Comparison of ENCODE assay signal across 2 cellular contexts in the genomic region with DNA sequence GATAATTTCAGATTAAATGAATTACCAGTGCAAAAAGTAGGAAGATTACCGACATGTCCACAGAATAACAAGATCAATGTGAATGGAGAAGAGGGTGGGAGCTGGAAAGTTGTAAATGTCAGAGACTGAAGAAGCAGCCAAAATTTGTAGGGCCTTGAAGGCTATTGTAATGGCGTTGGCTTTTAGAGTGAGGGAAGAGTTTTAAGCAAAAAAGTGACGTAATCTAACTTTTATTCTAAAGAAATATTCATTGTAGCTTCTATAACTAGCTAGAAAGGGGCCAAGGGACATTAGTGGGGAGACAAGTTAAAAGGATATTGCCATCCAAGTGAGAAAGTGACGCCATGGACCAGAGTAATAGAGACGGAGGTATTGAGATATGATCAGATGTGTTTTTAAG.
TF ChIP-seq lines count a peak whose summit lies in the region.

No MANE protein-coding gene starts in this region.

TF ChIP-seq in HepG2, 621 proteins besides CTCF, POLR2A, EP300 and RAD21:
- TF ChIP-seq ZMYM4 (CRISPR knock-in tag; IDR thresholded peaks at IDR 0.05) (no peak), ATF7 (IDR thresholded peaks at IDR 0.05) (peak; percentile 91), ATF7 (CRISPR knock-in tag; IDR thresholded peaks at IDR 0.05) (no peak)

TF ChIP-seq in GM12878, 131 proteins besides CTCF, POLR2A, EP300 and RAD21:
- TF ChIP-seq ATF7 (IDR thresholded peaks at IDR 0.05; ENCODE audit: low read depth), result 0 out of 2 replicates have a peak, but pooled peaks have one; percentile 24
- TF ChIP-seq, protein P1, sequence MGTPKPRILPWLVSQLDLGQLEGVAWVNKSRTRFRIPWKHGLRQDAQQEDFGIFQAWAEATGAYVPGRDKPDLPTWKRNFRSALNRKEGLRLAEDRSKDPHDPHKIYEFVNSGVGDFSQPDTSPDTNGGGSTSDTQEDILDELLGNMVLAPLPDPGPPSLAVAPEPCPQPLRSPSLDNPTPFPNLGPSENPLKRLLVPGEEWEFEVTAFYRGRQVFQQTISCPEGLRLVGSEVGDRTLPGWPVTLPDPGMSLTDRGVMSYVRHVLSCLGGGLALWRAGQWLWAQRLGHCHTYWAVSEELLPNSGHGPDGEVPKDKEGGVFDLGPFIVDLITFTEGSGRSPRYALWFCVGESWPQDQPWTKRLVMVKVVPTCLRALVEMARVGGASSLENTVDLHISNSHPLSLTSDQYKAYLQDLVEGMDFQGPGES (IDR thresholded peaks at IDR 0.05), result no peak
- TF ChIP-seq, protein P2, sequence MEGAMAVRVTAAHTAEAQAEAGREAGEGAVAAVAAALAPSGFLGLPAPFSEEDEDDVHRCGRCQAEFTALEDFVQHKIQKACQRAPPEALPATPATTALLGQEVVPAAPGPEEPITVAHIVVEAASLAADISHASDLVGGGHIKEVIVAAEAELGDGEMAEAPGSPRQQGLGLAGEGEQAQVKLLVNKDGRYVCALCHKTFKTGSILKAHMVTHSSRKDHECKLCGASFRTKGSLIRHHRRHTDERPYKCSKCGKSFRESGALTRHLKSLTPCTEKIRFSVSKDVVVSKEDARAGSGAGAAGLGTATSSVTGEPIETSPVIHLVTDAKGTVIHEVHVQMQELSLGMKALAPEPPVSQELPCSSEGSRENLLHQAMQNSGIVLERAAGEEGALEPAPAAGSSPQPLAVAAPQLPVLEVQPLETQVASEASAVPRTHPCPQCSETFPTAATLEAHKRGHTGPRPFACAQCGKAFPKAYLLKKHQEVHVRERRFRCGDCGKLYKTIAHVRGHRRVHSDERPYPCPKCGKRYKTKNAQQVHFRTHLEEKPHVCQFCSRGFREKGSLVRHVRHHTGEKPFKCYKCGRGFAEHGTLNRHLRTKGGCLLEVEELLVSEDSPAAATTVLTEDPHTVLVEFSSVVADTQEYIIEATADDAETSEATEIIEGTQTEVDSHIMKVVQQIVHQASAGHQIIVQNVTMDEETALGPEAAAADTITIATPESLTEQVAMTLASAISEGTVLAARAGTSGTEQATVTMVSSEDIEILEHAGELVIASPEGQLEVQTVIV (IDR thresholded peaks at IDR 0.05; ENCODE audit: borderline replicate concordance, partially characterized antibody), result no peak
- no peak for TF ChIP-seq POLR2AphosphoS5 (IDR thresholded peaks at IDR 0.05; ENCODE audit: low read length)
- no peak for TF ChIP-seq NR2C2 (IDR thresholded peaks at IDR 0.05; ENCODE audit: borderline replicate concordance, control insufficient read depth, insufficient read length, low read depth)
- TF ChIP-seq YY1 (IDR thresholded peaks at IDR 0.05; ENCODE audit: low read depth, low read length), result no peak
